8 cellular contexts compared by ENCODE assay signal in genomic region chr19:47598407-47599349, GRCh38. TPM values are rescaled to one million over a fixed set of nuclear protein-coding genes. Genes with fewer than 3 reads are reported as not detected.
DNase-seq lines count a peak whose midpoint lies in the region; ATAC-seq and TF ChIP-seq lines count a peak whose summit lies in the region.

No MANE protein-coding gene starts in this region.

- H3K9ac ChIP-seq in smooth muscle cell (ENCODE audit: low read depth): peak overlapping the region; percentile 36

- H3K4me3 ChIP-seq in astrocyte of the cerebellum (ENCODE audit: low read depth, low read length) (peak overlapping the region; percentile 37), smooth muscle cell (peak overlapping the region; percentile 59)

- no peak for TF ChIP-seq CTCF in astrocyte of the cerebellum (IDR thresholded peaks at IDR 0.05; ENCODE audit: low read depth, low read length, missing control alignments)
- TF ChIP-seq CTCF in smooth muscle cell (IDR thresholded peaks at IDR 0.05; ENCODE audit: borderline replicate concordance, insufficient read depth, poor library complexity, severe bottlenecking): no peak
- TF ChIP-seq CTCF in GM20000 (IDR thresholded peaks at IDR 0.05; ENCODE audit: extremely low read depth, missing control alignments): no peak

- H3K79me2 ChIP-seq in smooth muscle cell (ENCODE audit: low read depth): no peaks in the 10 kb centered on the region

- peak overlapping the region; percentile 71 for H3K27ac ChIP-seq in smooth muscle cell (ENCODE audit: low read depth)

- H4K20me1 ChIP-seq in smooth muscle cell (ENCODE audit: low read depth): no peaks in the 10 kb centered on the region

- peaks cover 9% of the 10 kb centered on the region for H3K4me1 ChIP-seq in smooth muscle cell (ENCODE audit: low read depth)

- peaks cover 3% of the 10 kb centered on the region for H3F3A ChIP-seq in smooth muscle cell (ENCODE audit: low read depth)

- H3K27me3 ChIP-seq in smooth muscle cell (ENCODE audit: low read depth): no peaks in the 10 kb centered on the region

- 9% methylated on average over 21 of the region's 21 CpGs for WGBS in smooth muscle cell (ENCODE audit: low lambda C conversion rate)

- H2AFZ ChIP-seq in smooth muscle cell (ENCODE audit: low read depth): no peak overlapping the region

- H3K36me3 ChIP-seq in smooth muscle cell (ENCODE audit: low read depth): no peaks in the 10 kb centered on the region

- DNase-seq in AG08396 (ENCODE audit: low spot score): peak; percentile 89
- peak; percentile 96 for DNase-seq in HT1080 (ENCODE audit: low read depth)
- DNase-seq in astrocyte of the cerebellum (ENCODE audit: low read depth): peak; percentile 93
- peak; percentile 84 for DNase-seq in iPS-NIHi11 (ENCODE audit: low spot score)
- peak; percentile 22 for DNase-seq in smooth muscle cell (lab: John Stamatoyannopoulos, UW; ENCODE audit: unreplicated experiment)
- no peak for DNase-seq in GM20000 (ENCODE audit: low spot score)

- peak overlapping the region; percentile 72 for H3K4me2 ChIP-seq in smooth muscle cell

- in situ Hi-C loops in astrocyte of the cerebellum (cut with HindIII; ENCODE audit: low sequenced_read_pairs): no loop called here

- ATAC-seq in HG02798 (IDR thresholded peaks at IDR 0.05; ENCODE audit: poor library complexity, unreplicated experiment) (no peak), GM21717 (IDR thresholded peaks at IDR 0.05; ENCODE audit: unreplicated experiment) (no peak)

- no peaks in the 10 kb centered on the region for H3K9me3 ChIP-seq in smooth muscle cell (replicated peaks; ENCODE audit: low read depth)

RNA-seq across cellular contexts. Expression of gene BICRA, which starts 10.3 kb away (rescaled TPM):
- total RNA-seq in HT1080 (2014; rRNA removed; shearing (Covaris generic)): 0.68 and 2.3 TPM in 2 replicates
- polyA plus RNA-seq in HT1080 (2015; cell fraction: cytosol; rRNA removed): 4.1 and 6.6 TPM in 2 replicates
- polyA plus RNA-seq in HT1080 (2015; cell fraction: nucleus; rRNA removed): 9.0 and 9.2 TPM in 2 replicates
- total RNA-seq in smooth muscle cell: 10.0 and 11.9 TPM in 2 replicates
- 3.6 and 5.5 TPM in 2 replicates for polyA plus RNA-seq in smooth muscle cell

RNA-seq across cellular contexts. Expression of gene ZNF541, which starts 25.7 kb away (rescaled TPM):
- not detected in 2 replicates for total RNA-seq in HT1080 (2014; rRNA removed; shearing (Covaris generic))
- polyA plus RNA-seq in HT1080 (2015; cell fraction: cytosol; rRNA removed): not detected in 2 replicates
- not detected in 2 replicates for polyA plus RNA-seq in HT1080 (2015; cell fraction: nucleus; rRNA removed)
- total RNA-seq in smooth muscle cell: not detected in 2 replicates
- not detected in 2 replicates for polyA plus RNA-seq in smooth muscle cell
